ENCODE assay signal across 8 cellular contexts in the genomic region with DNA sequence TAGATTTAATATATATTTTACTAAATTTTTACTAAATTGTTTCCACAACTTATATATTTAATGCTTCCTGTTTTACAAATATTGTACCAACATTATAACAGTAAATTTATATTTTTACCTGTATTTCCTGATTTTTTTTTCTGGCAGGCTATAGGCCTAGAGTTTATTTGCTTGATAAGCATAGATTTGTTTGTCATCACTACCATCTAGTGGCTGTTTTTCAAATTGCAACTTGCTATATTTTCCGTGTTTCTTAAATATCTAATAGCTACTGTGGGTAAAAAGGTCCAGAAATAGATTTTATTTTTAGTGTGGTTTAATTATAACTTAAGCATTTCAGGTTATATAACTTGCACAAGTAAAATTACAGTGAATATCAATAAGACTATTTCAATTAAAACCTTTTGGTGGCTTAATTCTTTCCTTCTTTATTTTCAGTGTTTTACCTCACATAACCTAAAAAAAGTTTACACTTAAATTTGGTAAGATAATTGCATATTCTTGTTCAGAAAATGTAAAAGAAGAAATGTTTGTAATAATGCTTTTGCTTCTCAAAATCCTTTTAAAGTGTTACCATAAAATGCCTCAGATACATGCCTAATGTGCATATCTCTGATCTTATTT.
A peak's percentile ranks its signal among the peaks of the same experiment; 100 is the strongest.
DNase-seq lines count a peak whose midpoint lies in the region; ATAC-seq, FAIRE-seq and TF ChIP-seq lines count a peak whose summit lies in the region.

No MANE protein-coding gene starts in this region.

- no peak overlapping the region for H3K27ac ChIP-seq in mesenchymal stem cell (ENCODE audit: low read length, poor library complexity, severe bottlenecking)

- no peak overlapping the region for H4K8ac ChIP-seq in mesenchymal stem cell (ENCODE audit: low read length)

- no peak overlapping the region for H3K4me2 ChIP-seq in mesenchymal stem cell (ENCODE audit: low read length, poor library complexity, severe bottlenecking)

- no peak overlapping the region for H2BK120ac ChIP-seq in mesenchymal stem cell (ENCODE audit: low read depth, low read length)

- no peak for TF ChIP-seq POLR2A in GM12891 (IDR thresholded peaks at IDR 0.05; ENCODE audit: low read depth, low read length)

- H3K4me3 ChIP-seq in AG10803 (ENCODE audit: low read length), result no peak overlapping the region
- no peak overlapping the region for H3K4me3 ChIP-seq in choroid plexus epithelial cell (ENCODE audit: low read depth, low read length)
- H3K4me3 ChIP-seq in mesenchymal stem cell (ENCODE audit: insufficient read depth in 1 of 2, low read depth in 1 of 2, low read length in 2 of 2), result no peak overlapping the region
- H3K4me3 ChIP-seq in MG63, result no peak overlapping the region

- FAIRE-seq in GM12891 (lab: Jason Lieb, UNC), result peak; percentile 31

- H3K9ac ChIP-seq in mesenchymal stem cell (ENCODE audit: low read length), result no peak overlapping the region

- no peak overlapping the region for H3K18ac ChIP-seq in mesenchymal stem cell (ENCODE audit: low read depth in 1 of 2, low read length in 2 of 2)

- TF ChIP-seq CTCF in AG10803 (conservative IDR thresholded peaks at IDR 0.05; ENCODE audit: low read length) (peak; percentile 79), choroid plexus epithelial cell (conservative IDR thresholded peaks at IDR 0.05; ENCODE audit: low read depth, low read length) (peak; percentile 59)

- no peak overlapping the region for H2AFZ ChIP-seq in mesenchymal stem cell (ENCODE audit: low read depth, low read length)

- H3K4ac ChIP-seq in mesenchymal stem cell (ENCODE audit: low read depth in 1 of 2, low read length in 2 of 2), result no peak overlapping the region

- no peak overlapping the region for H2BK12ac ChIP-seq in mesenchymal stem cell (ENCODE audit: low read length in 2 of 2)

- peak; percentile 68 for DNase-seq in AG10803 (ENCODE audit: low read depth)
- no peak for DNase-seq in GM12891 (ENCODE audit: insufficient read length, low spot score)
- peak; percentile 56 for DNase-seq in NCI-H748 treated with DMSO at 0.1 percent for 48 hours (lab: John Stamatoyannopoulos, UW)
- peak; percentile 85 for DNase-seq in choroid plexus epithelial cell (ENCODE audit: low read depth)
- DNase-seq in mesenchymal stem cell, result peak; percentile 76
- DNase-seq in GOT3 (lab: John Stamatoyannopoulos, UW), result no peak
- DNase-seq in MG63, result no peak

- no peak overlapping the region for H2BK5ac ChIP-seq in mesenchymal stem cell (ENCODE audit: low read depth, low read length, poor library complexity, severe bottlenecking)

- no CpG with 5 or more reads among the region's 1 CpG for WGBS in mesenchymal stem cell

- H3K27me3 ChIP-seq in mesenchymal stem cell (ENCODE audit: control insufficient read depth in 1 of 2, insufficient read depth in 1 of 2, low read length in 2 of 2), result no peaks in the 10 kb centered on the region
- H3K27me3 ChIP-seq in MG63, result no peaks in the 10 kb centered on the region

- H2AK5ac ChIP-seq in mesenchymal stem cell (ENCODE audit: low read length, severe bottlenecking), result no peak overlapping the region

- peaks cover 7 to 18% of the 10 kb centered on the region in 2 experiments for H3K36me3 ChIP-seq in mesenchymal stem cell (ENCODE audit: control insufficient read depth in 1 of 2, insufficient read depth in 2 of 2, low read depth in 1 of 2, low read length in 2 of 2)
- no peaks in the 10 kb centered on the region for H3K36me3 ChIP-seq in MG63

- no peaks in the 10 kb centered on the region for H3K4me1 ChIP-seq in mesenchymal stem cell (ENCODE audit: control insufficient read depth, insufficient read depth, low read depth, low read length)

- no peak overlapping the region for H3K23ac ChIP-seq in mesenchymal stem cell (ENCODE audit: low read length in 2 of 2)

- H4K91ac ChIP-seq in mesenchymal stem cell (ENCODE audit: low read length), result no peak overlapping the region

- peak; percentile 65 for ATAC-seq in HG03342 (IDR thresholded peaks at IDR 0.05; ENCODE audit: unreplicated experiment)

- H3K14ac ChIP-seq in mesenchymal stem cell (ENCODE audit: low read length in 2 of 2), result no peak overlapping the region

- H3K9me3 ChIP-seq in mesenchymal stem cell (ENCODE audit: control insufficient read depth, low read length), result no peaks in the 10 kb centered on the region
- no peaks in the 10 kb centered on the region for H3K9me3 ChIP-seq in MG63

- no peak overlapping the region for H2BK15ac ChIP-seq in mesenchymal stem cell (ENCODE audit: low read depth, poor library complexity, severe bottlenecking)

- H3K79me1 ChIP-seq in mesenchymal stem cell (replicated peaks; ENCODE audit: low read length, poor library complexity, severe bottlenecking), result peaks cover 22% of the 10 kb centered on the region

TF ChIP-seq in GM12891, 5 proteins besides CTCF, POLR2A, EP300 and RAD21:
- TF ChIP-seq POU2F2 (IDR thresholded peaks at IDR 0.05; ENCODE audit: low read depth, low read length) (no peak), SPI1 (IDR thresholded peaks at IDR 0.05; ENCODE audit: low read depth, low read length) (no peak), TAF1 (IDR thresholded peaks at IDR 0.05; ENCODE audit: low read depth, low read length) (no peak), POLR2AphosphoS5 (IDR thresholded peaks at IDR 0.05; ENCODE audit: low read depth, low read length) (no peak), PAX5 (IDR thresholded peaks at IDR 0.05; ENCODE audit: insufficient read depth, low read length, severe bottlenecking) (no peak)

Comparison
In these comparisons a context has a peak if more than half of its experiments do, and no peak if none do; other contexts are left out.
1. DNase-seq: peak in AG10803 (single experiment), NCI-H748 treated with DMSO at 0.1 percent for 48 hours (single experiment), choroid plexus epithelial cell (single experiment) and mesenchymal stem cell (single experiment); none in GM12891 (single experiment), GOT3 (single experiment) and MG63 (single experiment).